14 cellular contexts compared by ENCODE assay signal in the genomic region with DNA sequence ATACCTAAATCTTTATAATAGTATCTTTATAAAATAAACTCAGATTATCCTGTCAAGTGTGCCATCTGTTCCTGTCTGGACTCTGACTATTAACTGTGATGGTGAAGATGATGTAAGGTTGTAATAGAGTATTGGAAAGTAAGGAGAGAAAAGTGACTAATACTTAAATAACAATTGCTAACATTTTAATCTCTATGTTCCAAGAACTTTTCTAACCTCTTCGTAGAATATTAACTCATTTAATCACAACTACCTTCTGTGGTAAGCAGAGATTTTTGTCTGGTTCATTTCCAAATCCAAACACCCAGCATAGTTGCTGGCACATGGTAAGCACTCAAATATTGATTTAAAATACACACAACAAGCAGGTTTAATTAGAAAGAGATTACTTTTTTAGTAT. TPM values are rescaled to one million over a fixed set of nuclear protein-coding genes. Genes with fewer than 3 reads are reported as not detected.
A peak's percentile ranks its signal among the peaks of the same experiment; 100 is the strongest.
DNase-seq lines count a peak whose midpoint lies in the region; ATAC-seq and TF ChIP-seq lines count a peak whose summit lies in the region.
"Had no signal": no experiment of that assay in that cellular context is flagged by ENCODE, and none has a peak within 500 bp of the region (broad histone marks: within the 10 kb centered on the region; RNA-seq: fewer than 3 reads in every experiment).

No MANE protein-coding gene starts in this region.

- peak overlapping the region; percentile 97 for H3K4me3 Mint-ChIP-seq in WTC11

- H3K79me2 ChIP-seq in ACC112 (ENCODE audit: control insufficient read depth, insufficient read depth, low read length, unreplicated experiment), result peaks cover 66% of the 10 kb centered on the region

- TF ChIP-seq CTCF in GM12865 (IDR thresholded peaks at IDR 0.05; ENCODE audit: insufficient read depth, low read depth, low read length, missing control alignments), result no peak
- no peak for TF ChIP-seq CTCF in WTC11 (IDR thresholded peaks at IDR 0.05)
- no peak for TF ChIP-seq CTCF in colonic mucosa (IDR thresholded peaks at IDR 0.05)

- CTCF ChIA-PET in WTC11 (lab: Charles Lee), result interaction anchor here (1.0 kb wide), 2 partner anchors 39 to 111 kb away, joined by 3 read pairs; no protein-coding TSS in a partner anchor

- H3K4me1 ChIP-seq in ACC112 (ENCODE audit: control insufficient read depth, insufficient read depth, low read length, unreplicated experiment) (peaks cover 16% of the 10 kb centered on the region), colonic mucosa (no peaks in the 10 kb centered on the region)

- 0 out of 2 replicates have a peak overlapping the region, but pooled peaks have one; percentile 15 for H3K27ac Mint-ChIP-seq in WTC11

- H3K9me3 ChIP-seq in colonic mucosa, result no peaks in the 10 kb centered on the region

- intact Hi-C loops in colonic mucosa (cut with DNase I), result no loop called here

- H3K27me3 ChIP-seq in ACC112 (ENCODE audit: insufficient read depth, low read length), result no peaks in the 10 kb centered on the region
- no peaks in the 10 kb centered on the region for H3K27me3 ChIP-seq in colonic mucosa

- no peaks in the 10 kb centered on the region for H3K27me3 Mint-ChIP-seq in WTC11 (ENCODE audit: low read depth)

- POLR2A ChIA-PET in WTC11 (lab: Charles Lee), result no interaction called here

- no peak overlapping the region for H2AFZ ChIP-seq in ACC112 (ENCODE audit: low read length, unreplicated experiment)

- H3K4me3 ChIP-seq in ACC112 (ENCODE audit: low read depth, low read length), result peak overlapping the region; percentile 99
- peak overlapping the region; percentile 72 for H3K4me3 ChIP-seq in GM12865 (ENCODE audit: low read depth, low read length)
- H3K4me3 ChIP-seq in colonic mucosa, result no peak overlapping the region

- no peak for ATAC-seq in WTC11
- no peak for ATAC-seq in esophagus mucosa

- H3K27ac ChIP-seq in ACC112 (ENCODE audit: low read depth, low read length) (no peak overlapping the region), colonic mucosa (no peak overlapping the region)

- DNase-seq in GM12865 (ENCODE audit: low read depth) (no peak), WTC11 (ENCODE audit: low spot score) (no peak), kidney tubule cell (ENCODE audit: low spot score) (peak; percentile 57), iPS-NIHi11 (ENCODE audit: low spot score) (no peak), colonic mucosa (no peak), cortex of kidney (lab: John Stamatoyannopoulos, UW) (no peak)
- DNase-seq: activated CD4-positive, alpha-beta T cell treated with anti-CD3 and anti-CD28 coated beads, Interleukin-2, amount 50 U/mL, for 1 hour; islet precursor cell; MV-4-11; NCI-H510A; SHP77 treated with DMSO at 0.1 percent for 48 hours; stimulated activated CD4-positive, alpha-beta T cell treated with anti-CD3 and anti-CD28 coated beads, Interleukin-2, amount 100 ng/mL, for 24 hours had no signal

- peaks cover 3% of the 10 kb centered on the region; the same call in 1 of the 2 replicates for H3K36me3 ChIP-seq in ACC112 (ENCODE audit: insufficient read depth, low read length)
- H3K36me3 ChIP-seq in colonic mucosa, result no peaks in the 10 kb centered on the region

- no peak overlapping the region for H3K9ac ChIP-seq in colonic mucosa (ENCODE audit: low read depth in 2 of 2, low read length in 2 of 2)

- peaks cover 16% of the 10 kb centered on the region for H3K36me3 Mint-ChIP-seq in WTC11

- peaks cover 38% of the 10 kb centered on the region for H3K4me1 Mint-ChIP-seq in WTC11

- no peaks in the 10 kb centered on the region for H3K9me3 Mint-ChIP-seq in WTC11

TF ChIP-seq in WTC11, 78 proteins besides CTCF, POLR2A, EP300 and RAD21:
- TF ChIP-seq ZNF396 (CRISPR knock-in tag; IDR thresholded peaks at IDR 0.05; ENCODE audit: borderline replicate concordance), result no peak
- TF ChIP-seq, protein P1, sequence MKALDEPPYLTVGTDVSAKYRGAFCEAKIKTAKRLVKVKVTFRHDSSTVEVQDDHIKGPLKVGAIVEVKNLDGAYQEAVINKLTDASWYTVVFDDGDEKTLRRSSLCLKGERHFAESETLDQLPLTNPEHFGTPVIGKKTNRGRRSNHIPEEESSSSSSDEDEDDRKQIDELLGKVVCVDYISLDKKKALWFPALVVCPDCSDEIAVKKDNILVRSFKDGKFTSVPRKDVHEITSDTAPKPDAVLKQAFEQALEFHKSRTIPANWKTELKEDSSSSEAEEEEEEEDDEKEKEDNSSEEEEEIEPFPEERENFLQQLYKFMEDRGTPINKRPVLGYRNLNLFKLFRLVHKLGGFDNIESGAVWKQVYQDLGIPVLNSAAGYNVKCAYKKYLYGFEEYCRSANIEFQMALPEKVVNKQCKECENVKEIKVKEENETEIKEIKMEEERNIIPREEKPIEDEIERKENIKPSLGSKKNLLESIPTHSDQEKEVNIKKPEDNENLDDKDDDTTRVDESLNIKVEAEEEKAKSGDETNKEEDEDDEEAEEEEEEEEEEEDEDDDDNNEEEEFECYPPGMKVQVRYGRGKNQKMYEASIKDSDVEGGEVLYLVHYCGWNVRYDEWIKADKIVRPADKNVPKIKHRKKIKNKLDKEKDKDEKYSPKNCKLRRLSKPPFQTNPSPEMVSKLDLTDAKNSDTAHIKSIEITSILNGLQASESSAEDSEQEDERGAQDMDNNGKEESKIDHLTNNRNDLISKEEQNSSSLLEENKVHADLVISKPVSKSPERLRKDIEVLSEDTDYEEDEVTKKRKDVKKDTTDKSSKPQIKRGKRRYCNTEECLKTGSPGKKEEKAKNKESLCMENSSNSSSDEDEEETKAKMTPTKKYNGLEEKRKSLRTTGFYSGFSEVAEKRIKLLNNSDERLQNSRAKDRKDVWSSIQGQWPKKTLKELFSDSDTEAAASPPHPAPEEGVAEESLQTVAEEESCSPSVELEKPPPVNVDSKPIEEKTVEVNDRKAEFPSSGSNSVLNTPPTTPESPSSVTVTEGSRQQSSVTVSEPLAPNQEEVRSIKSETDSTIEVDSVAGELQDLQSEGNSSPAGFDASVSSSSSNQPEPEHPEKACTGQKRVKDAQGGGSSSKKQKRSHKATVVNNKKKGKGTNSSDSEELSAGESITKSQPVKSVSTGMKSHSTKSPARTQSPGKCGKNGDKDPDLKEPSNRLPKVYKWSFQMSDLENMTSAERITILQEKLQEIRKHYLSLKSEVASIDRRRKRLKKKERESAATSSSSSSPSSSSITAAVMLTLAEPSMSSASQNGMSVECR (CRISPR knock-in tag; IDR thresholded peaks at IDR 0.05; ENCODE audit: borderline replicate concordance), result no peak
- TF ChIP-seq, protein P2, sequence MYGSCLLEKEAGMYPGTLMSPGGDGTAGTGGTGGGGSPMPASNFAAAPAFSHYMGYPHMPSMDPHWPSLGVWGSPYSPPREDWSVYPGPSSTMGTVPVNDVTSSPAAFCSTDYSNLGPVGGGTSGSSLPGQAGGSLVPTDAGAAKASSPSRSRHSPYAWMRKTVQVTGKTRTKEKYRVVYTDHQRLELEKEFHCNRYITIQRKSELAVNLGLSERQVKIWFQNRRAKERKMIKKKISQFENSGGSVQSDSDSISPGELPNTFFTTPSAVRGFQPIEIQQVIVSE (CRISPR knock-in tag; IDR thresholded peaks at IDR 0.05; ENCODE audit: borderline replicate concordance), result no peak
- TF ChIP-seq GTF2I (CRISPR knock-in tag; conservative IDR thresholded peaks at IDR 0.05), result no peak
TF ChIP-seq in WTC11: peak in this region for 0.

RNA-seq across cellular contexts. Expression of gene TNPO3, which starts 2.5 kb away (rescaled TPM):
- total RNA-seq in WTC11 (2021), result 87.0 to 91.7 TPM (median 89.1 TPM) in 3 replicates
- total RNA-seq in colonic mucosa, result 10 to 100 TPM; 36.8 to 46.6 TPM
- total RNA-seq in esophagus mucosa, result 31.9 TPM
